In genomic region chr11:102476069-102476468, GRCh38 we compare ENCODE assay signal across 1 cellular context.
TF ChIP-seq lines count a peak whose summit lies in the region.

No MANE protein-coding gene starts in this region.

TF ChIP-seq in HepG2, 621 proteins besides CTCF, POLR2A, EP300 and RAD21:
- TF ChIP-seq JUNB (CRISPR knock-in tag; IDR thresholded peaks at IDR 0.05; ENCODE audit: borderline replicate concordance) (no peak), ZNF235 (CRISPR knock-in tag; IDR thresholded peaks at IDR 0.05; ENCODE audit: borderline replicate concordance) (no peak), ZNF333 (CRISPR knock-in tag; IDR thresholded peaks at IDR 0.05; ENCODE audit: borderline replicate concordance) (no peak), ARID2 (CRISPR knock-in tag; IDR thresholded peaks at IDR 0.05; ENCODE audit: borderline replicate concordance) (0 out of 2 replicates have a peak, but pooled peaks have one; percentile 11), AKAP8 (CRISPR knock-in tag; IDR thresholded peaks at IDR 0.05) (no peak), PRMT3 (CRISPR knock-in tag; IDR thresholded peaks at IDR 0.05; ENCODE audit: borderline replicate concordance, low read depth) (no peak), ATF4 (CRISPR knock-in tag; IDR thresholded peaks at IDR 0.05) (peak in 1 of 2 experiments; percentile 32; a peak in 1 of 4 replicates), PREB (CRISPR knock-in tag; IDR thresholded peaks at IDR 0.05) (no peak), FOSL1 (CRISPR knock-in tag; IDR thresholded peaks at IDR 0.05; ENCODE audit: borderline replicate concordance) (no peak), ZNF616 (CRISPR knock-in tag; IDR thresholded peaks at IDR 0.05; ENCODE audit: low read depth) (no peak), WIZ (CRISPR knock-in tag; IDR thresholded peaks at IDR 0.05) (no peak), SKIL (CRISPR knock-in tag; IDR thresholded peaks at IDR 0.05; ENCODE audit: borderline replicate concordance) (no peak), DNMT3B (CRISPR knock-in tag; conservative IDR thresholded peaks at IDR 0.05) (no peak), ZNF792 (CRISPR knock-in tag; IDR thresholded peaks at IDR 0.05) (no peak), PAXIP1 (CRISPR knock-in tag; conservative IDR thresholded peaks at IDR 0.05) (no peak), HDAC2 (CRISPR knock-in tag; IDR thresholded peaks at IDR 0.05) (no peak), ZZZ3 (CRISPR knock-in tag; IDR thresholded peaks at IDR 0.05; ENCODE audit: borderline replicate concordance) (no peak), ZNF484 (CRISPR knock-in tag; IDR thresholded peaks at IDR 0.05; ENCODE audit: borderline replicate concordance, low read depth) (no peak), SAP130 (CRISPR knock-in tag; IDR thresholded peaks at IDR 0.05; ENCODE audit: low read depth) (0 out of 2 replicates have a peak, but pooled peaks have one; percentile 10), ARHGAP35 (CRISPR knock-in tag; IDR thresholded peaks at IDR 0.05; ENCODE audit: borderline replicate concordance) (no peak), SOX13 (IDR thresholded peaks at IDR 0.05) (no peak), SOX13 (CRISPR knock-in tag; conservative IDR thresholded peaks at IDR 0.05 in 1 of 2, IDR thresholded peaks at IDR 0.05 in 1 of 2) (no peak), PCBP1 (IDR thresholded peaks at IDR 0.05; ENCODE audit: borderline replicate concordance, low read depth, low read length) (no peak), KDM6A (CRISPR knock-in tag; IDR thresholded peaks at IDR 0.05; ENCODE audit: low read depth) (no peak)
